ENCODE assay signal across 8 cellular contexts in the genomic region with DNA sequence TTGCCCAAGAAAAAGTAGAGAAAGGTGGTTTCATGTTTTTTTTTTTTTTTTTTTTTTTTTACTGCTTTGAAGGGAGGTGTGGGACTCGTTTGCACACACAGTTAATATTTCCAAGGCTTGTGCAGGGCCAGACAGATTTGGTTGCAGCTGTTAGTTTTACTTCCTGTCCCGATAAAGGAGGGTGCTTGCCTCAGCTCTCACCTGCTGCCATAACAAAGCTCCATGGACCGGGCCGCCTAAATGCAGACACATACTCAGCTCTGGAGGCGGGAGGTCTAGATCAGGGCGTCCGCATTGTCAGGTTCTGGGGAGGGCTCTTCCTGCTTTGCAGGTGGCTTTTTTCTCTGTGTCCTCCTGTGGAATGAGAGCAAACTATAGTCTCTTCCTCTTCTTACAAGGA.
DNase-seq lines count a peak whose midpoint lies in the region; ATAC-seq, FAIRE-seq and TF ChIP-seq lines count a peak whose summit lies in the region.

No MANE protein-coding gene starts in this region.

- H3K9me3 ChIP-seq in CD8-positive, alpha-beta T cell (ENCODE audit: low read length), result no peaks in the 10 kb centered on the region

- H3K27me3 ChIP-seq in CD8-positive, alpha-beta T cell (ENCODE audit: insufficient read depth, low read length), result no peaks in the 10 kb centered on the region

- H3K4me1 Mint-ChIP-seq in CD8-positive, alpha-beta T cell (ENCODE audit: low read depth), result peaks cover 91% of the 10 kb centered on the region
- H3K4me1 Mint-ChIP-seq in activated CD4-positive, alpha-beta memory T cell treated with anti-CD3 and anti-CD28 coated beads for 36 hours (ENCODE audit: low read depth), result peaks cover 86% of the 10 kb centered on the region

- POLR2A ChIA-PET in CD8-positive, alpha-beta T cell (lab: Charles Lee), result interaction anchor here (0.8 kb wide), 2 partner anchors 14 to 23 kb away, joined by 4 to 5 read pairs; no protein-coding TSS in a partner anchor
- POLR2A ChIA-PET in activated CD4-positive, alpha-beta memory T cell treated with anti-CD3 and anti-CD28 coated beads for 36 hours (lab: Charles Lee), result interaction anchor here (1.1 kb wide), 1 partner anchor 14 kb away, joined by 5 read pairs; no protein-coding TSS in a partner anchor

- peaks cover 12% of the 10 kb centered on the region for H3K36me3 Mint-ChIP-seq in CD8-positive, alpha-beta T cell
- H3K36me3 Mint-ChIP-seq in activated CD4-positive, alpha-beta memory T cell treated with anti-CD3 and anti-CD28 coated beads for 36 hours, result no peaks in the 10 kb centered on the region

- H3K4me3 Mint-ChIP-seq in CD8-positive, alpha-beta T cell, result peak overlapping the region; percentile 48
- no peak overlapping the region for H3K4me3 Mint-ChIP-seq in activated CD4-positive, alpha-beta memory T cell treated with anti-CD3 and anti-CD28 coated beads for 36 hours

- intact Hi-C loops in CD8-positive, alpha-beta T cell (cut with DNase I, micrococcal nuclease), result no loop called here
- intact Hi-C loops in activated CD4-positive, alpha-beta memory T cell treated with anti-CD3 and anti-CD28 coated beads for 36 hours (cut with micrococcal nuclease), result no loop called here

- CTCF ChIA-PET in CD8-positive, alpha-beta T cell (lab: Charles Lee), result interaction anchor here (1.0 to 3.4 kb wide), 3 partner anchors 30 to 74 kb away, joined by 3 to 20 read pairs (median 4); no protein-coding TSS in a partner anchor
- CTCF ChIA-PET in activated CD4-positive, alpha-beta memory T cell treated with anti-CD3 and anti-CD28 coated beads for 36 hours (lab: Charles Lee), result no interaction called here

- H3K4me3 ChIP-seq in CD8-positive, alpha-beta T cell (ENCODE audit: low read depth, low read length), result peak overlapping the region; percentile 14

- peaks cover 86% of the 10 kb centered on the region for H3K4me1 ChIP-seq in CD8-positive, alpha-beta T cell (ENCODE audit: insufficient read depth, low read length)

- no peak for FAIRE-seq in frontal cortex (lab: Jason Lieb, UNC)

- no peak overlapping the region for H3K27ac ChIP-seq in CD8-positive, alpha-beta T cell (ENCODE audit: low read depth, low read length)

- no peak for TF ChIP-seq CTCF in CD8-positive, alpha-beta T cell (IDR thresholded peaks at IDR 0.05)

- ATAC-seq in CD8-positive, alpha-beta T cell, result peak; percentile 7
- peak; percentile 75 for ATAC-seq in GM19395 (IDR thresholded peaks at IDR 0.05; ENCODE audit: unreplicated experiment)
- ATAC-seq in HG03354 (IDR thresholded peaks at IDR 0.05; ENCODE audit: poor library complexity, severe bottlenecking, unreplicated experiment), result peak; percentile 84

- peak in 3 of 7 experiments; percentile 37 to 66 (median 42) for DNase-seq in CD8-positive, alpha-beta T cell
- peak; percentile 48 for DNase-seq in activated CD4-positive, alpha-beta memory T cell treated with anti-CD3 and anti-CD28 coated beads for 36 hours
- DNase-seq in A172 (ENCODE audit: low spot score) (no peak), kidney glomerular epithelial cell (lab: John Stamatoyannopoulos, UW) (no peak), frontal cortex (ENCODE audit: low spot score in 2 of 2) (no peak), GM03348 (ENCODE audit: low spot score) (no peak)

- no peaks in the 10 kb centered on the region for H3K9me3 Mint-ChIP-seq in CD8-positive, alpha-beta T cell
- no peaks in the 10 kb centered on the region for H3K9me3 Mint-ChIP-seq in activated CD4-positive, alpha-beta memory T cell treated with anti-CD3 and anti-CD28 coated beads for 36 hours

- no peaks in the 10 kb centered on the region for H3K36me3 ChIP-seq in CD8-positive, alpha-beta T cell (ENCODE audit: insufficient read depth, low read length)

- H3K27ac Mint-ChIP-seq in CD8-positive, alpha-beta T cell, result peak overlapping the region; percentile 91
- H3K27ac Mint-ChIP-seq in activated CD4-positive, alpha-beta memory T cell treated with anti-CD3 and anti-CD28 coated beads for 36 hours, result peak overlapping the region; percentile 43

- H3K27me3 Mint-ChIP-seq in CD8-positive, alpha-beta T cell (ENCODE audit: low read depth), result no peaks in the 10 kb centered on the region
- H3K27me3 Mint-ChIP-seq in activated CD4-positive, alpha-beta memory T cell treated with anti-CD3 and anti-CD28 coated beads for 36 hours, result no peaks in the 10 kb centered on the region

Comparison
In these comparisons a context has a peak if more than half of its experiments do, and no peak if none do; other contexts are left out.
1. ATAC-seq: peak in every context shown above with its lines; median percentile 84 in HG03354; 75 in GM19395; 7 in CD8-positive, alpha-beta T cell.